ENCODE assay signal across 22 cellular contexts in the genomic region with DNA sequence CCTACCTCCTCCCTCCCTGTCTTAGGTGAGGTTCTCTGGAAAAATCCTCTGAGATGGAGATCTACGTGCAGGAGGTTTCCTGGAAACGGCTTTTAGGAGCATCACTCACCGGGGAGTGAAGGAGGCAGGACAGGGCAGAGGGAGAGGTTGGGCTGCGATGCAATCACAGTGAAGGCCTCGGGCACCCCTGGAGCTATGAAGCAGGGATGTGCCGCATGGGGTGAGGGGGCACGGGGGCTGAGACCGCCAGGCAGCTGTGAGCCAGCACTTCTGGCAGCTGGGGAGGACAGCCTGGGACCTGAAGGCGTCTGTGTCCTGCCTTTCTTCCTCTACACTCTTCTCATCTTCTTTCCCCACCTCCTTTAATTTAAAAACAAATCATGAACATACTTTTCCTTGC. TPM values are rescaled to one million over a fixed set of nuclear protein-coding genes. Genes with fewer than 3 reads are reported as not detected.
DNase-seq lines count a peak whose midpoint lies in the region; ATAC-seq, FAIRE-seq and TF ChIP-seq lines count a peak whose summit lies in the region.
"Had no signal": no experiment of that assay in that cellular context is flagged by ENCODE, and none has a peak within 500 bp of the region (broad histone marks: within the 10 kb centered on the region; RNA-seq: fewer than 3 reads in every experiment).

No MANE protein-coding gene starts in this region.

- peaks cover 26% of the 10 kb centered on the region for H3K9me2 ChIP-seq in GM23338 (ENCODE audit: insufficient read depth)

- no peak overlapping the region for H2BK20ac ChIP-seq in H1 (ENCODE audit: low read length)

- H3K79me2 ChIP-seq in GM23338 (replicated peaks; ENCODE audit: insufficient read depth) (no peaks in the 10 kb centered on the region), H1 (ENCODE audit: control insufficient read depth in 1 of 2, insufficient read depth in 2 of 2, low read length in 2 of 2) (no peaks in the 10 kb centered on the region), osteoblast (ENCODE audit: insufficient read depth, low read length) (no peaks in the 10 kb centered on the region)

- H2BK120ac ChIP-seq in H1 (replicated peaks; ENCODE audit: low read depth, low read length): no peak overlapping the region

- no peak overlapping the region for H3K4ac ChIP-seq in H1 (replicated peaks; ENCODE audit: insufficient read length, low read depth, low read length)

- no peak overlapping the region for H3K4me3 Mint-ChIP-seq in GM23338
- H3K4me3 Mint-ChIP-seq: CD4-positive, alpha-beta T cell; CD8-positive, alpha-beta memory T cell; H9 had no signal

- H3F3A ChIP-seq in GM23338 (replicated peaks; ENCODE audit: low read depth): no peaks in the 10 kb centered on the region

- no peak for TF ChIP-seq CTCF in GM23338 (conservative IDR thresholded peaks at IDR 0.05; ENCODE audit: low read depth in 2 of 2)
- TF ChIP-seq CTCF in H1 (IDR thresholded peaks at IDR 0.05; ENCODE audit: control extremely low read depth in 1 of 3, insufficient read depth in 1 of 3, low read depth in 1 of 3, low read length in 3 of 3): no peak
- no peak for TF ChIP-seq CTCF in osteoblast (IDR thresholded peaks at IDR 0.05; ENCODE audit: extremely low read depth, low read depth, low read length)

- H2AFZ ChIP-seq in GM23338 (peak overlapping the region; percentile 39), H1 (ENCODE audit: low read length) (0 out of 2 replicates have a peak overlapping the region, but pooled peaks have one; percentile 14), osteoblast (ENCODE audit: low read length) (no peak overlapping the region)

- H3K4me3 ChIP-seq in GM23338 (no peak overlapping the region), H1 (ENCODE audit: extremely low read depth in 1 of 4, insufficient read depth in 2 of 4, low read depth in 3 of 4, low read length in 4 of 4) (no peak overlapping the region), osteoblast (ENCODE audit: insufficient read depth, low read length) (no peak overlapping the region)
- H3K4me3 ChIP-seq: GM12878 had no signal

- no peak overlapping the region for H3K56ac ChIP-seq in H1 (replicated peaks; ENCODE audit: insufficient read length, low read depth, low read length)

- peaks cover 10% of the 10 kb centered on the region for H3K27me3 Mint-ChIP-seq in GM23338 (ENCODE audit: insufficient read depth, low read depth, poor library complexity)

- no peaks in the 10 kb centered on the region for H3K23me2 ChIP-seq in H1 (ENCODE audit: low read depth, low read length)

- no peak overlapping the region for H3K23ac ChIP-seq in H1 (ENCODE audit: insufficient read length)

- TF ChIP-seq EP300 in H1 (IDR thresholded peaks at IDR 0.05; ENCODE audit: borderline replicate concordance in 1 of 2, low read depth in 2 of 2, low read length in 2 of 2): no peak

- no peak for DNase-seq in GM23338 (ENCODE audit: low spot score)
- DNase-seq in H1 (ENCODE audit: low read depth in 1 of 2, low spot score in 2 of 2): no peak
- DNase-seq in left kidney (ENCODE audit: low read depth, low spot score): peak; percentile 26
- DNase-seq in osteoblast (ENCODE audit: insufficient read length, low spot score, missing footprints): peak; percentile 37
- DNase-seq in left cardiac atrium: no peak
- DNase-seq: CD4-positive, alpha-beta T cell; CD8-positive, alpha-beta memory T cell; DMS 273 treated with DMSO at 0.1 percent for 48 hours; DMS79; EL; GDM1; H9 had no signal

- H2AK5ac ChIP-seq in H1 (ENCODE audit: low read depth, low read length): no peak overlapping the region

- H3K36me3 ChIP-seq in GM23338 (ENCODE audit: insufficient read depth) (no peaks in the 10 kb centered on the region), H1 (ENCODE audit: control insufficient read depth in 2 of 4, insufficient read depth in 4 of 4, low read length in 3 of 4) (no peaks in the 10 kb centered on the region), osteoblast (ENCODE audit: insufficient read depth, low read length) (no peaks in the 10 kb centered on the region)

- POLR2A ChIA-PET in H1 (lab: Charles Lee; ENCODE audit: partially characterized antibody): no interaction called here

- peaks cover 6% of the 10 kb centered on the region; the same call in 1 of the 2 replicates for H3K27me3 ChIP-seq in GM23338 (ENCODE audit: insufficient read depth)
- peaks cover 0 to 4% (median 0%) of the 10 kb centered on the region in 4 experiments; a peak in 2 of 7 replicates for H3K27me3 ChIP-seq in H1 (replicated peaks in 1 of 4; ENCODE audit: control insufficient read depth in 3 of 4, extremely low read depth in 1 of 4, insufficient read depth in 3 of 4, low read length in 3 of 4)
- peaks cover 9% of the 10 kb centered on the region for H3K27me3 ChIP-seq in osteoblast (ENCODE audit: insufficient read depth, low read length)

- peaks cover 6% of the 10 kb centered on the region; the same call in 2 of the 3 replicates for H3K4me1 Mint-ChIP-seq in GM23338
- H3K4me1 Mint-ChIP-seq: CD8-positive, alpha-beta memory T cell had no signal

- no peak for TF ChIP-seq RAD21 in H1 (IDR thresholded peaks at IDR 0.05 in 1 of 2, conservative IDR thresholded peaks at IDR 0.05 in 1 of 2; ENCODE audit: low read depth in 2 of 2, low read length in 2 of 2)

- no peak for FAIRE-seq in H1 (lab: Jason Lieb, UNC)
- FAIRE-seq: D721Med, GM12878 had no signal

- no peaks in the 10 kb centered on the region for H3K9me3 ChIP-seq in H1 (ENCODE audit: insufficient read depth in 2 of 2, low read depth in 1 of 2, low read length in 1 of 2)
- no peaks in the 10 kb centered on the region for H3K9me3 ChIP-seq in osteoblast (ENCODE audit: low read depth, low read length)

- H4K5ac ChIP-seq in H1 (ENCODE audit: insufficient read length, low read depth, low read length): no peak overlapping the region

- no peak overlapping the region for H3K27ac ChIP-seq in GM23338 (ENCODE audit: low read depth)
- no peak overlapping the region for H3K27ac ChIP-seq in H1 (ENCODE audit: low read depth, low read length)
- no peak overlapping the region for H3K27ac ChIP-seq in osteoblast (ENCODE audit: low read depth, low read length)

- ATAC-seq in GM23338 (peak; percentile 68), left cardiac atrium (no peak), SK-N-SH treated with all-trans-retinoic acid at 6 μM for 48 hours (no peak), HG02870 (IDR thresholded peaks at IDR 0.05; ENCODE audit: unreplicated experiment) (no peak), HG03354 (IDR thresholded peaks at IDR 0.05; ENCODE audit: poor library complexity, severe bottlenecking, unreplicated experiment) (no peak)
- ATAC-seq: GM12878 had no signal

- no peaks in the 10 kb centered on the region for H3K9me3 Mint-ChIP-seq in GM23338
- H3K9me3 Mint-ChIP-seq: CD4-positive, alpha-beta T cell; CD8-positive, alpha-beta memory T cell; H9 had no signal

- no peak overlapping the region for H2BK12ac ChIP-seq in H1 (ENCODE audit: low read depth, low read length)

- CTCF ChIA-PET in H1 (lab: Charles Lee; ENCODE audit: partially characterized antibody): interaction anchor here (0.8 to 2.2 kb wide), 5 partner anchors 10 to 66 kb away, joined by 3 to 12 read pairs (median 7); no protein-coding TSS in a partner anchor

- H4K20me1 ChIP-seq in GM23338 (replicated peaks; ENCODE audit: insufficient read depth): no peaks in the 10 kb centered on the region
- no peaks in the 10 kb centered on the region for H4K20me1 ChIP-seq in H1 (replicated peaks in 1 of 2; ENCODE audit: control insufficient read depth in 1 of 2, insufficient read depth in 2 of 2, low read length in 2 of 2)
- H4K20me1 ChIP-seq in osteoblast (ENCODE audit: insufficient read depth, low read length): no peaks in the 10 kb centered on the region

- 0 out of 2 replicates have a peak overlapping the region, but pooled peaks have one; percentile 13 for H3K18ac ChIP-seq in H1 (ENCODE audit: extremely low read depth, low read length)

- H3K4me1 ChIP-seq in GM23338 (ENCODE audit: insufficient read depth): peaks cover 20% of the 10 kb centered on the region; the same call in 1 of the 2 replicates
- H3K4me1 ChIP-seq in H1 (replicated peaks in 1 of 4; ENCODE audit: control insufficient read depth in 3 of 4, insufficient read depth in 4 of 4, low read length in 3 of 4): no peaks in the 10 kb centered on the region
- no peaks in the 10 kb centered on the region for H3K4me1 ChIP-seq in osteoblast (ENCODE audit: insufficient read depth, low read length)

- intact Hi-C loops in left cardiac atrium (cut with DNase I): no loop called here

- no peaks in the 10 kb centered on the region for H3K79me1 ChIP-seq in H1 (ENCODE audit: low read depth, low read length)

- H3K9ac ChIP-seq in H1 (replicated peaks in 1 of 4; ENCODE audit: extremely low read depth in 1 of 4, low read depth in 3 of 4, low read length in 3 of 4): no peak overlapping the region

- no peak overlapping the region for H2BK15ac ChIP-seq in H1 (ENCODE audit: low read length)

- no peak overlapping the region for H3K14ac ChIP-seq in H1 (ENCODE audit: insufficient read length)

- H4K91ac ChIP-seq in H1 (replicated peaks; ENCODE audit: insufficient read length, low read length): no peak overlapping the region

- H4K8ac ChIP-seq in H1 (ENCODE audit: extremely low read depth, insufficient read depth, low read length): no peak overlapping the region

- no peak for TF ChIP-seq POLR2A in H1 (IDR thresholded peaks at IDR 0.05; ENCODE audit: control extremely low read depth in 1 of 2, low read depth in 2 of 2, low read length in 2 of 2)

- no peaks in the 10 kb centered on the region for H3K36me3 Mint-ChIP-seq in GM23338 (ENCODE audit: low read depth)
- H3K36me3 Mint-ChIP-seq: CD14-positive monocyte; CD8-positive, alpha-beta memory T cell had no signal

- no peak overlapping the region for H3K4me2 ChIP-seq in GM23338
- H3K4me2 ChIP-seq in H1 (ENCODE audit: insufficient read depth in 1 of 2, low read depth in 2 of 2, low read length in 2 of 2): no peak overlapping the region
- no peak overlapping the region for H3K4me2 ChIP-seq in osteoblast (ENCODE audit: insufficient read depth, low read length)

- no peak overlapping the region for H3K27ac Mint-ChIP-seq in GM23338
- H3K27ac Mint-ChIP-seq: CD14-positive monocyte; CD4-positive, alpha-beta T cell; CD8-positive, alpha-beta memory T cell; H9 had no signal

- no peak overlapping the region for H2BK5ac ChIP-seq in H1 (ENCODE audit: low read depth, low read length)

- 87% methylated on average over 9 of the region's 9 CpGs; no CpG with 5 or more reads in 1 of the 2 experiments for WGBS in H1 (ENCODE audit: extremely low coverage in 1 of 2, insufficient coverage in 1 of 2, insufficient read length in 1 of 2, insufficient replicate concordance in 2 of 2, low coverage in 1 of 2, low lambda C conversion rate in 2 of 2, missing lambda C conversion rate in 1 of 2), 2 experiments

RNA-seq across cellular contexts. Expression of gene GLP1R, which starts 12.9 kb away (rescaled TPM):
- total RNA-seq in GM23338 (2014; rRNA removed; shearing (Covaris generic)): 3.6 and 3.7 TPM in 2 replicates
- polyA plus RNA-seq in GM23338 (2016; fragmentation: Nextera tagmentation; extraction: Ambion mirVana): 0.38 and 0.42 TPM in 2 replicates
- 2.6 and 3.0 TPM in 2 replicates for total RNA-seq in H1 (2021; fragmentation: NEBNext Ultra II Directional; extraction: Animal tissue kit (Norgen Biotek cat#: 25700))
- 2.7 TPM in 2 replicates for polyA plus RNA-seq in H1 (2011; rRNA removed)
- polyA plus RNA-seq in H1 (2011; cell fraction: cytosol; rRNA removed): 3.2 TPM
- polyA plus RNA-seq in H1 (2011; cell fraction: nucleus; rRNA removed): 7.3 TPM
- 1.9 to 2.3 TPM (median 2.2 TPM) in 4 replicates for polyA plus RNA-seq in H1 (2012, experiment 1 of 2)
- polyA plus RNA-seq in H1 (2012, experiment 2 of 2): 0.79 TPM
- 1.9 TPM for polyA plus RNA-seq in H1 (2013, experiment 1 of 2)
- polyA plus RNA-seq in H1 (2013, experiment 2 of 2): 2.1 TPM
- polyA minus RNA-seq in H1 (2011; rRNA and poly(A)+ RNA removed): 5.1 and 6.2 TPM in 2 replicates
- polyA minus RNA-seq in H1 (2011; cell fraction: cytosol; rRNA and poly(A)+ RNA removed): 1.5 TPM
- 3.6 TPM for polyA minus RNA-seq in H1 (2011; cell fraction: nucleus; rRNA and poly(A)+ RNA removed)
- total RNA-seq in osteoblast: not detected in 2 replicates
- total RNA-seq in left cardiac atrium: 10 to 100 TPM in 1 of 2 donors, 1 to 10 TPM in 1; 4.3 to 10.3 TPM
- total RNA-seq: A172; A673; CD4-positive, alpha-beta T cell; CD8-positive, alpha-beta memory T cell; GM12878; H4 had no signal
- polyA plus RNA-seq: BJ; CD14-positive monocyte; CD8-positive, alpha-beta memory T cell had no signal

Comparison
In these comparisons a context has a peak if more than half of its experiments do, and no peak if none do; other contexts are left out.
1. DNase-seq: peak in left kidney (single experiment) and osteoblast (single experiment); none in GM23338 (single experiment), H1 (0 of 2) and left cardiac atrium (single experiment).